13 cellular contexts compared by ENCODE assay signal in genomic region chr17:67438669-67439068, GRCh38.
DNase-seq lines count a peak whose midpoint lies in the region; ATAC-seq and TF ChIP-seq lines count a peak whose summit lies in the region.
"Had no signal": no experiment of that assay in that cellular context is flagged by ENCODE, and none has a peak within 500 bp of the region (broad histone marks: within the 10 kb centered on the region; RNA-seq: fewer than 3 reads in every experiment).

No MANE protein-coding gene starts in this region.

- no peak for ATAC-seq in naive thymus-derived CD8-positive, alpha-beta T cell
- no peak for ATAC-seq in HG02571 (IDR thresholded peaks at IDR 0.05; ENCODE audit: unreplicated experiment)
- ATAC-seq: sciatic nerve had no signal

- H3K9me3 Mint-ChIP-seq in activated T-cell treated with anti-CD3 and anti-CD28 coated beads, Interleukin-2, amount 50 U/mL, for 24 hours: no peaks in the 10 kb centered on the region
- no peaks in the 10 kb centered on the region for H3K9me3 Mint-ChIP-seq in activated CD4-positive, alpha-beta memory T cell treated with anti-CD3 and anti-CD28 coated beads, Interleukin-2, amount 10 ng/mL, durations not matched to agents 7 days and 5 days
- H3K9me3 Mint-ChIP-seq in naive thymus-derived CD8-positive, alpha-beta T cell: no peaks in the 10 kb centered on the region
- H3K9me3 Mint-ChIP-seq: central memory CD8-positive, alpha-beta T cell had no signal

- no peaks in the 10 kb centered on the region for H3K36me3 Mint-ChIP-seq in activated T-cell treated with anti-CD3 and anti-CD28 coated beads, Interleukin-2, amount 50 U/mL, for 24 hours (ENCODE audit: low read depth)
- H3K36me3 Mint-ChIP-seq in activated CD4-positive, alpha-beta memory T cell treated with anti-CD3 and anti-CD28 coated beads, Interleukin-2, amount 10 ng/mL, durations not matched to agents 7 days and 5 days (ENCODE audit: low read depth): no peaks in the 10 kb centered on the region
- peaks cover 0 to 2% (median 0%) of the 10 kb centered on the region in 3 donors for H3K36me3 Mint-ChIP-seq in naive thymus-derived CD8-positive, alpha-beta T cell

- POLR2A ChIA-PET in activated CD4-positive, alpha-beta memory T cell treated with anti-CD3 and anti-CD28 coated beads, Interleukin-2, amount 10 ng/mL, durations not matched to agents 7 days and 5 days (lab: Charles Lee): interaction anchor here (2.4 to 5.9 kb wide), 2 partner anchors 13 to 61 kb away, joined by 8 to 122 read pairs; partner anchors contain the start of gene PITPNC1
- POLR2A ChIA-PET in naive thymus-derived CD8-positive, alpha-beta T cell (lab: Charles Lee): interaction anchor here (0.7 to 29.3 kb wide), 7 partner anchors 14 to 177 kb away, joined by 4 to 824 read pairs (median 9); no protein-coding TSS in a partner anchor

- CTCF ChIA-PET in activated CD4-positive, alpha-beta memory T cell treated with anti-CD3 and anti-CD28 coated beads, Interleukin-2, amount 10 ng/mL, durations not matched to agents 7 days and 5 days (lab: Charles Lee): interaction anchor here (0.5 to 1.2 kb wide), 2 partner anchors 52 to 63 kb away, joined by 3 to 5 read pairs; no protein-coding TSS in a partner anchor

- H3K27me3 ChIP-seq in DOHH2 (ENCODE audit: control insufficient read depth, low read length): no peaks in the 10 kb centered on the region
- H3K27me3 ChIP-seq: suprapubic skin had no signal

- no peaks in the 10 kb centered on the region for H4K20me1 ChIP-seq in DOHH2 (ENCODE audit: control insufficient read depth, insufficient read depth, low read depth, low read length)

- H3K27ac Mint-ChIP-seq in activated T-cell treated with anti-CD3 and anti-CD28 coated beads, Interleukin-2, amount 50 U/mL, for 24 hours: peak overlapping the region; percentile 95
- H3K27ac Mint-ChIP-seq in activated CD4-positive, alpha-beta memory T cell treated with anti-CD3 and anti-CD28 coated beads, Interleukin-2, amount 10 ng/mL, durations not matched to agents 7 days and 5 days: peak overlapping the region; percentile 38
- H3K27ac Mint-ChIP-seq in naive thymus-derived CD8-positive, alpha-beta T cell: peak overlapping the region; percentile 93 to 100 (median 99)

- H3K27me3 Mint-ChIP-seq in activated T-cell treated with anti-CD3 and anti-CD28 coated beads, Interleukin-2, amount 50 U/mL, for 24 hours: no peaks in the 10 kb centered on the region
- H3K27me3 Mint-ChIP-seq in activated CD4-positive, alpha-beta memory T cell treated with anti-CD3 and anti-CD28 coated beads, Interleukin-2, amount 10 ng/mL, durations not matched to agents 7 days and 5 days: no peaks in the 10 kb centered on the region
- H3K27me3 Mint-ChIP-seq in naive thymus-derived CD8-positive, alpha-beta T cell: no peaks in the 10 kb centered on the region
- H3K27me3 Mint-ChIP-seq: central memory CD8-positive, alpha-beta T cell had no signal

- H3F3A ChIP-seq in DOHH2 (ENCODE audit: control insufficient read depth, insufficient read depth): peaks cover 7% of the 10 kb centered on the region; the same call in 1 of the 2 replicates

- TF ChIP-seq CTCF in DOHH2 (IDR thresholded peaks at IDR 0.05; ENCODE audit: low read depth, low read length, poor library complexity, severe bottlenecking): no peak

- peaks cover 55% of the 10 kb centered on the region for H3K4me1 ChIP-seq in DOHH2 (ENCODE audit: control insufficient read depth, low read length)

- no peak overlapping the region for H3K4me3 ChIP-seq in DOHH2 (ENCODE audit: low read length)
- H3K4me3 ChIP-seq: suprapubic skin had no signal

- peaks cover 87% of the 10 kb centered on the region for H3K4me1 Mint-ChIP-seq in activated T-cell treated with anti-CD3 and anti-CD28 coated beads, Interleukin-2, amount 50 U/mL, for 24 hours (ENCODE audit: low read depth)
- peaks cover 66% of the 10 kb centered on the region for H3K4me1 Mint-ChIP-seq in activated CD4-positive, alpha-beta memory T cell treated with anti-CD3 and anti-CD28 coated beads, Interleukin-2, amount 10 ng/mL, durations not matched to agents 7 days and 5 days
- peaks cover 42 to 92% (median 87%) of the 10 kb centered on the region in 4 donors for H3K4me1 Mint-ChIP-seq in naive thymus-derived CD8-positive, alpha-beta T cell

- no peaks in the 10 kb centered on the region for H3K36me3 ChIP-seq in DOHH2 (ENCODE audit: control insufficient read depth, low read length)
- H3K36me3 ChIP-seq: suprapubic skin had no signal

- H3K4me3 Mint-ChIP-seq in activated T-cell treated with anti-CD3 and anti-CD28 coated beads, Interleukin-2, amount 50 U/mL, for 24 hours: no peak overlapping the region
- no peak overlapping the region for H3K4me3 Mint-ChIP-seq in activated CD4-positive, alpha-beta memory T cell treated with anti-CD3 and anti-CD28 coated beads, Interleukin-2, amount 10 ng/mL, durations not matched to agents 7 days and 5 days
- H3K4me3 Mint-ChIP-seq in naive thymus-derived CD8-positive, alpha-beta T cell: peak overlapping the region in 8 of 10 donors; percentile 39 to 87 (median 54)
- H3K4me3 Mint-ChIP-seq: central memory CD8-positive, alpha-beta T cell had no signal

- peaks cover 4% of the 10 kb centered on the region for H3K79me2 ChIP-seq in DOHH2 (ENCODE audit: control insufficient read depth, low read length)

- no peak overlapping the region for H3K27ac ChIP-seq in DOHH2 (ENCODE audit: low read depth, low read length)
- H3K27ac ChIP-seq: suprapubic skin had no signal

- H3K9me2 ChIP-seq in DOHH2 (replicated peaks; ENCODE audit: control insufficient read depth, low read length): no peaks in the 10 kb centered on the region

- H3K4me2 ChIP-seq in DOHH2 (ENCODE audit: low read length): peak overlapping the region; percentile 25; the same call in 1 of the 2 replicates

- H3K9me3 ChIP-seq in DOHH2 (ENCODE audit: control insufficient read depth, insufficient read depth, low read length): no peaks in the 10 kb centered on the region
- H3K9me3 ChIP-seq: suprapubic skin had no signal

- no peak for DNase-seq in activated T-cell treated with anti-CD3 and anti-CD28 coated beads, Interleukin-2, amount 50 U/mL, for 24 hours
- DNase-seq in activated T-cell treated with anti-CD3 and anti-CD28 coated beads for 4 hours (no peak), NCI-H1930 (lab: John Stamatoyannopoulos, UW) (no peak), amygdala (lab: John Stamatoyannopoulos, UW) (no peak)
- DNase-seq in activated CD4-positive, alpha-beta memory T cell treated with anti-CD3 and anti-CD28 coated beads, Interleukin-2, amount 10 ng/mL, durations not matched to agents 7 days and 5 days: no peak
- no peak for DNase-seq in naive thymus-derived CD8-positive, alpha-beta T cell
- DNase-seq: NCI-H2029 treated with DMSO at 0.1 percent for 48 hours, NCI-H510A treated with DMSO at 0.1 percent for 48 hours had no signal

Comparison
In these comparisons a context has a peak if more than half of its experiments do, and no peak if none do; other contexts are left out.
1. H3K27ac Mint-ChIP-seq: peak in every context shown above with its lines; median percentile 99 in naive thymus-derived CD8-positive, alpha-beta T cell; 95 in activated T-cell treated with anti-CD3 and anti-CD28 coated beads, Interleukin-2, amount 50 U/mL, for 24 hours; 38 in activated CD4-positive, alpha-beta memory T cell treated with anti-CD3 and anti-CD28 coated beads, Interleukin-2, amount 10 ng/mL, durations not matched to agents 7 days and 5 days.
2. H3K4me3 Mint-ChIP-seq: peak in naive thymus-derived CD8-positive, alpha-beta T cell (8 of 10); none in activated T-cell treated with anti-CD3 and anti-CD28 coated beads, Interleukin-2, amount 50 U/mL, for 24 hours (single experiment) and activated CD4-positive, alpha-beta memory T cell treated with anti-CD3 and anti-CD28 coated beads, Interleukin-2, amount 10 ng/mL, durations not matched to agents 7 days and 5 days (single experiment).